In the genomic region with DNA sequence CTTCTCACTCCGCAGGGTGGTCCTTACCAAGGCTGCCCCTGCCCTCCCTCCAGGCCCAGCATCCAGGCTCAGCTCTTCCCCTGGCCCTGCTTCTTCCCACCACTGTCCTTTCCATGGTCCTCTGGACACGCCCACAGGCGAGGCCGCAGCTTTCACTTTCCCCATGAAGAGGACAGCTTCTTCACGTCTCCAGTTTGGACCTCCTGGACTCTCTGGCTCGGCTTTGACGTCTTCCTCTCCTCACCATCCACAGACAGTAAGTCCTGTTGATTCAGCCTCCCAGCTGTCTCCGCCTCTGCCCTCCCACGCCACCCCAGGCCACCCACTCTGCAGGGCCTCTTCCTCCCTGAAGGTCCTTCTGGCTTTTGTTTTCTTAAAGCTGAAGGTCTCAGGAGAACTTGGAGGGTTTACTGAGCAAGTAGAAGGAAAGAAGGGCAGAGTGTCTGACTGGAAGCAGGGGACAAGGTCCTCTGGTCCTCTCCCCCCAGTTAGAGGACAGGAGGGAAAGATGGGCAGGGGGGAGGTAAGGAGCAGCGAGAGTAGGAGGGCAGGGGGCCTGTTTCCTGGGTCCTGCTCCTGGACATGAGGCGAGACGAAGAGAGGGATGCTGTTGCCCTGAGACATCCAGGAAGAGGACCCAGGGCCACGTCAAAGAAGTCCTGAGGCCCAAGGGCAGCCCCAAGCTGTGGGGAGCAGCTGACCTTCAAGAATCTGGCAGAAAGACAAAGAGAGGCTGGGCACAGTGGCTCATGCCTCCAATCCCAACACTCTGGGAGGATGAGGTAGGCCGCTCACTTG, we compare ENCODE assay signal across 8 cellular contexts. TPM values are rescaled to one million over a fixed set of nuclear protein-coding genes. Genes with fewer than 3 reads are reported as not detected.
DNase-seq lines count a peak whose midpoint lies in the region; ATAC-seq lines count a peak whose summit lies in the region.

No MANE protein-coding gene starts in this region.

- H3K27ac Mint-ChIP-seq in activated T-helper 17 cell treated with anti-CD3 and anti-CD28 coated beads, Interleukin-2, amount 50 U/mL, for 72 hours = peak overlapping the region; percentile 87

- DNase-seq in HCEC 1CT (peak; percentile 31), left lobe of liver (ENCODE audit: low spot score) (no peak), DMS153 treated with DMSO at 0.1 percent for 48 hours (lab: John Stamatoyannopoulos, UW; ENCODE audit: unreplicated experiment) (no peak), DMS53 (lab: John Stamatoyannopoulos, UW) (no peak)

- peak overlapping the region; percentile 50 for H3K4me3 Mint-ChIP-seq in activated T-helper 17 cell treated with anti-CD3 and anti-CD28 coated beads, Interleukin-2, amount 50 U/mL, for 72 hours

- peak overlapping the region in 1 of 2 donors; percentile 62 for H3K9ac ChIP-seq in stomach smooth muscle (ENCODE audit: low read length in 2 of 2)

- no peak for ATAC-seq in activated T-helper 17 cell treated with anti-CD3 and anti-CD28 coated beads, Interleukin-2, amount 50 U/mL, for 72 hours (replicated peaks)
- ATAC-seq in left lobe of liver (peak; percentile 63), GM21360 (IDR thresholded peaks at IDR 0.05; ENCODE audit: unreplicated experiment) (no peak), GM18873 (IDR thresholded peaks at IDR 0.05; ENCODE audit: low FRiP score, unreplicated experiment) (no peak)

- H3K4me1 ChIP-seq in stomach smooth muscle (ENCODE audit: control insufficient read depth, insufficient read depth, low read length) = peaks cover 17% of the 10 kb centered on the region

- H3K9me3 ChIP-seq in stomach smooth muscle (ENCODE audit: control insufficient read depth in 2 of 2, low read length in 2 of 2) = no peaks in the 10 kb centered on the region

- H3K4me1 Mint-ChIP-seq in activated T-helper 17 cell treated with anti-CD3 and anti-CD28 coated beads, Interleukin-2, amount 50 U/mL, for 72 hours = peaks cover 11% of the 10 kb centered on the region

- H3K36me3 ChIP-seq in stomach smooth muscle (ENCODE audit: control insufficient read depth in 2 of 2, insufficient read depth in 2 of 2, low read length in 2 of 2) = no peaks in the 10 kb centered on the region

- peak overlapping the region; percentile 66 for H3K27ac ChIP-seq in stomach smooth muscle (ENCODE audit: low read length)

- peak overlapping the region in 1 of 2 donors; percentile 63 for H3K4me3 ChIP-seq in stomach smooth muscle (ENCODE audit: low read length in 2 of 2)

- no peaks in the 10 kb centered on the region for H3K36me3 Mint-ChIP-seq in activated T-helper 17 cell treated with anti-CD3 and anti-CD28 coated beads, Interleukin-2, amount 50 U/mL, for 72 hours (ENCODE audit: low read depth)

- H3K27me3 ChIP-seq in stomach smooth muscle (ENCODE audit: control insufficient read depth in 1 of 2, insufficient read depth in 2 of 2, low read length in 2 of 2) = no peaks in the 10 kb centered on the region

- H3K27me3 Mint-ChIP-seq in activated T-helper 17 cell treated with anti-CD3 and anti-CD28 coated beads, Interleukin-2, amount 50 U/mL, for 72 hours = no peaks in the 10 kb centered on the region

- H3K9me3 Mint-ChIP-seq in activated T-helper 17 cell treated with anti-CD3 and anti-CD28 coated beads, Interleukin-2, amount 50 U/mL, for 72 hours = peaks cover 11% of the 10 kb centered on the region

RNA-seq across cellular contexts. Expression of a gene that starts 24.7 kb away (rescaled TPM):
- under 1 TPM; 0.15 to 0.21 TPM for total RNA-seq in activated T-helper 17 cell treated with anti-CD3 and anti-CD28 coated beads, Interleukin-2, amount 50 U/mL, for 72 hours
- 0.30 TPM for total RNA-seq in left lobe of liver

RNA-seq across cellular contexts. Expression of a gene that starts 37.7 kb away (rescaled TPM):
- not detected for total RNA-seq in activated T-helper 17 cell treated with anti-CD3 and anti-CD28 coated beads, Interleukin-2, amount 50 U/mL, for 72 hours
- not detected for total RNA-seq in left lobe of liver
